Comparison of ENCODE assay signal across 9 cellular contexts in the genomic region with DNA sequence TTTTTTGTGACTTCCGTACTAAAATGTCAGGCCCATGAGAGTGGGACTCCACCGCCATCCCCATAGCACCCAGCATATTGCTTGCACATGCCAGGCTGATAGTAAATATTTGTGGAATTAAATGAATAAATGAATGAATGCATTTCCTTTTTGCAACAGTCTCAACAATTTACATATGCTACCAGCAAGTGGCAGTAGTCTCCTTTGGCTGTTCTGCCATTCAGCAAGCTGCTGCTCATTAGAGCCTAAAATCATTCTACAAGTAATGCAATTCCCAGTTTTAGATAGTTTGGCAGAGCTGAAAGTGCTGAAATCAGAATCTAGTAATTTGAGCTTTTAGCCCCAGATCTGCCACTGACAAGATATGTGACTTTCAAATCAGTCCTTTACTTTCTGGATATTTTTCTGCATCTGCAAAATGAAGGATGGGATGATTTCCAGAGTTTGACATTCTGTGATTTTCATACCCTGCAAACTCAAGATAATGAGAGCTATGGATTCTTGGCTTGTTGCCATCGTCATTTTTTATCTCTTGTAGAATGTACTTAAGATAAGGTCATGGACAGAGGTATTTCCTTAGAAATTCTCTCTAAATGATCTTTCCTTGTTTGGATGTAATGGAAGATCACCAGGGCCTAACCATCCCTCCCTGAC. TPM values are rescaled to one million over a fixed set of nuclear protein-coding genes. Genes with fewer than 3 reads are reported as not detected.
DNase-seq lines count a peak whose midpoint lies in the region; ATAC-seq, FAIRE-seq and TF ChIP-seq lines count a peak whose summit lies in the region.
"Had no signal": no experiment of that assay in that cellular context is flagged by ENCODE, and none has a peak within 500 bp of the region (broad histone marks: within the 10 kb centered on the region; RNA-seq: fewer than 3 reads in every experiment).

No MANE protein-coding gene starts in this region.

- peak; percentile 1 for DNase-seq in A172 (ENCODE audit: low spot score)
- peak; percentile 41 for DNase-seq in DMS53 treated with DMSO at 0.1 percent for 48 hours (lab: John Stamatoyannopoulos, UW; ENCODE audit: unreplicated experiment)
- peak; percentile 5 for DNase-seq in NCI-H1092 (lab: John Stamatoyannopoulos, UW)
- DNase-seq in amniotic epithelial cell (ENCODE audit: low read depth) = peak; percentile 79
- peak in 1 of 2 donors; percentile 5 for DNase-seq in tibial nerve (ENCODE audit: low spot score in 2 of 2)

- FAIRE-seq in islet of Langerhans (lab: Jason Lieb, UNC) = peak; percentile 99
- FAIRE-seq: endometrium had no signal

- H3K4me3 ChIP-seq in tibial nerve = no peak overlapping the region

- no peak for TF ChIP-seq EP300 in tibial nerve (IDR thresholded peaks at IDR 0.05)

- no peak overlapping the region for H3K27ac ChIP-seq in tibial nerve

- H3K4me1 ChIP-seq in tibial nerve = no peaks in the 10 kb centered on the region

- TF ChIP-seq POLR2A in tibial nerve (IDR thresholded peaks at IDR 0.05) = no peak

- no peaks in the 10 kb centered on the region for H3K36me3 ChIP-seq in tibial nerve

- 16 to 40% methylated on average over 3 of the region's 3 CpGs for WGBS in tibial nerve, 2 donors

- H3K27me3 ChIP-seq in tibial nerve = peaks cover 0 to 4% of the 10 kb centered on the region in 2 donors

- no peaks in the 10 kb centered on the region for H3K9me3 ChIP-seq in tibial nerve

- TF ChIP-seq CTCF in tibial nerve (IDR thresholded peaks at IDR 0.05) = peak; percentile 31 to 53 (median 47)

- ATAC-seq in GM19351 (IDR thresholded peaks at IDR 0.05; ENCODE audit: unreplicated experiment) (no peak), GM21528 (IDR thresholded peaks at IDR 0.05; ENCODE audit: low FRiP score, unreplicated experiment) (no peak)

RNA-seq across cellular contexts. Expression of gene INTS6L, which starts 35.7 kb away (rescaled TPM):
- 0.14 and 0.38 TPM in 2 replicates for total RNA-seq in A172 (2014; rRNA removed; shearing (Covaris generic))
- 10 to 100 TPM; 12.1 to 34.3 (median 13.9) TPM for total RNA-seq in tibial nerve
